ENCODE assay signal across 12 cellular contexts in genomic region chr16:73565263-73565662, GRCh38.
A peak's percentile ranks its signal among the peaks of the same experiment; 100 is the strongest.
DNase-seq lines count a peak whose midpoint lies in the region; ATAC-seq and TF ChIP-seq lines count a peak whose summit lies in the region.
"Had no signal": no experiment of that assay in that cellular context is flagged by ENCODE, and none has a peak within 500 bp of the region (broad histone marks: within the 10 kb centered on the region; RNA-seq: fewer than 3 reads in every experiment).

No MANE protein-coding gene starts in this region.

- H3K4me3 Mint-ChIP-seq in activated T-helper 1 cell treated with anti-CD3 and anti-CD28 coated beads, Interleukin-12 subunit alpha, Interleukin-12 subunit beta, Interleukin-2, Interleukin-4 antibody, amounts not matched to agents 30 ng/mL and 10 ng/mL and 1 ng/mL, durations not matched to agents 14 hours and 24 hours and 36 hours = no peak overlapping the region

- H3K36me3 Mint-ChIP-seq in activated T-helper 1 cell treated with anti-CD3 and anti-CD28 coated beads, Interleukin-12 subunit alpha, Interleukin-12 subunit beta, Interleukin-2, Interleukin-4 antibody, amounts not matched to agents 30 ng/mL and 10 ng/mL and 1 ng/mL, durations not matched to agents 14 hours and 24 hours and 36 hours (ENCODE audit: low read depth) = no peaks in the 10 kb centered on the region

- intact Hi-C loops in activated T-helper 1 cell treated with anti-CD3 and anti-CD28 coated beads, Interleukin-12 subunit alpha, Interleukin-12 subunit beta, Interleukin-2, Interleukin-4 antibody, amounts not matched to agents 30 ng/mL and 10 ng/mL and 1 ng/mL, durations not matched to agents 14 hours and 24 hours and 36 hours (cut with micrococcal nuclease) = no loop called here

- H3K9me3 Mint-ChIP-seq in activated T-helper 1 cell treated with anti-CD3 and anti-CD28 coated beads, Interleukin-12 subunit alpha, Interleukin-12 subunit beta, Interleukin-2, Interleukin-4 antibody, amounts not matched to agents 30 ng/mL and 10 ng/mL and 1 ng/mL, durations not matched to agents 14 hours and 24 hours and 36 hours = no peaks in the 10 kb centered on the region

- no peak for ATAC-seq in GM21786 (IDR thresholded peaks at IDR 0.05; ENCODE audit: unreplicated experiment)
- ATAC-seq in GM21717 (IDR thresholded peaks at IDR 0.05; ENCODE audit: unreplicated experiment) = no peak

- no peak overlapping the region for H3K27ac Mint-ChIP-seq in activated T-helper 1 cell treated with anti-CD3 and anti-CD28 coated beads, Interleukin-12 subunit alpha, Interleukin-12 subunit beta, Interleukin-2, Interleukin-4 antibody, amounts not matched to agents 30 ng/mL and 10 ng/mL and 1 ng/mL, durations not matched to agents 14 hours and 24 hours and 36 hours

- H3K27me3 Mint-ChIP-seq in activated T-helper 1 cell treated with anti-CD3 and anti-CD28 coated beads, Interleukin-12 subunit alpha, Interleukin-12 subunit beta, Interleukin-2, Interleukin-4 antibody, amounts not matched to agents 30 ng/mL and 10 ng/mL and 1 ng/mL, durations not matched to agents 14 hours and 24 hours and 36 hours (ENCODE audit: insufficient read depth) = no peaks in the 10 kb centered on the region

- peak; percentile 52 for DNase-seq in DMS 273 (lab: John Stamatoyannopoulos, UW; ENCODE audit: unreplicated experiment)
- DNase-seq in DMS 273 treated with DMSO at 0.1 percent for 48 hours (lab: John Stamatoyannopoulos, UW) = no peak
- peak; percentile 16 for DNase-seq in SW480 (ENCODE audit: low spot score)
- peak; percentile 28 for DNase-seq in medulla oblongata (ENCODE audit: extremely low spot score)
- no peak for DNase-seq in activated T-helper 1 cell treated with anti-CD3 and anti-CD28 coated beads, Interleukin-12 subunit alpha, Interleukin-12 subunit beta, Interleukin-2, Interleukin-4 antibody, amounts not matched to agents 30 ng/mL and 10 ng/mL and 1 ng/mL, durations not matched to agents 14 hours and 24 hours and 36 hours (ENCODE audit: low spot score)
- DNase-seq: 8988T; activated T-cell treated with anti-CD3 and anti-CD28 coated beads, Interleukin-2, amount 50 U/mL, for 1 hour; midbrain; NCI-H345 had no signal

- no peaks in the 10 kb centered on the region for H3K4me1 Mint-ChIP-seq in activated T-helper 1 cell treated with anti-CD3 and anti-CD28 coated beads, Interleukin-12 subunit alpha, Interleukin-12 subunit beta, Interleukin-2, Interleukin-4 antibody, amounts not matched to agents 30 ng/mL and 10 ng/mL and 1 ng/mL, durations not matched to agents 14 hours and 24 hours and 36 hours (ENCODE audit: low read depth)

- TF ChIP-seq EP300 in Ishikawa (IDR thresholded peaks at IDR 0.05; ENCODE audit: borderline replicate concordance) = no peak

- peak; percentile 18; the same call in 1 of the 2 replicates for TF ChIP-seq RAD21 in Ishikawa (IDR thresholded peaks at IDR 0.05; ENCODE audit: low read depth)

TF ChIP-seq in Ishikawa, 13 proteins besides CTCF, POLR2A, EP300 and RAD21:
- no peak for TF ChIP-seq CEBPB (IDR thresholded peaks at IDR 0.05)
- TF ChIP-seq MAX (IDR thresholded peaks at IDR 0.05) = no peak
- no peak for TF ChIP-seq TEAD4 (IDR thresholded peaks at IDR 0.05)
- TF ChIP-seq, protein P1, sequence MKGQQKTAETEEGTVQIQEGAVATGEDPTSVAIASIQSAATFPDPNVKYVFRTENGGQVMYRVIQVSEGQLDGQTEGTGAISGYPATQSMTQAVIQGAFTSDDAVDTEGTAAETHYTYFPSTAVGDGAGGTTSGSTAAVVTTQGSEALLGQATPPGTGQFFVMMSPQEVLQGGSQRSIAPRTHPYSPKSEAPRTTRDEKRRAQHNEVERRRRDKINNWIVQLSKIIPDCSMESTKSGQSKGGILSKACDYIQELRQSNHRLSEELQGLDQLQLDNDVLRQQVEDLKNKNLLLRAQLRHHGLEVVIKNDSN (IDR thresholded peaks at IDR 0.05) = no peak

Comparison
In these comparisons a context has a peak if more than half of its experiments do, and no peak if none do; other contexts are left out.
1. DNase-seq: peak in DMS 273 (single experiment), SW480 (single experiment) and medulla oblongata (single experiment); none in DMS 273 treated with DMSO at 0.1 percent for 48 hours (single experiment) and activated T-helper 1 cell treated with anti-CD3 and anti-CD28 coated beads, Interleukin-12 subunit alpha, Interleukin-12 subunit beta, Interleukin-2, Interleukin-4 antibody, amounts not matched to agents 30 ng/mL and 10 ng/mL and 1 ng/mL, durations not matched to agents 14 hours and 24 hours and 36 hours (single experiment).